In the genomic region with DNA sequence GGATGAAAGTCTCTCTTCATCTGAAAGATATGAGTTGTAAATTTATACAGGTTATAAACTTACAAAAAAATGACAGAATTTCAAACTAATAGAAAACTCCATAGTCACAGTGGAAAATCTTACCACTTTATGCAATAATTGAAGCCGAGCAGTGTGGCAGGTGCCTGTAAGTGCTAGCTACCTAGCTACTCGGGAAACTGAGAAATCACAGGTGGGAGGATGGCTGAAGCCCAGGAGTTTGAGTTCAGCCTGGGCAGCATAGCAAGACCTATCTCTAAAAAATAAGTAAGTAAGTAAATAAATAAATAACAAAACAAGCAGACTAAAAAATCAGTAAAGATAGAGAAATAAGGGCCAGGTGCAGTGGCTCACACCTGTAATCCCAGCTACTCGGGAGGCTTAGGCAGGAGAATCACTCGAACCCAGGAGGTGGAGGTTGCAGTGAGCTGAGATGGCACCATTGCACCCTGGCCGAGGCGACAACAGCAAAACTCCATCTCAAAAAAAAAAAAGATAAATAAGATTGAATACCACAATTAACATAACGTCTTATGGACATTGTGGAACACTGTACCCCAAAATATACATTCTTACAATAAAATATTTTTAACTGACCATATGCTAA, we compare ENCODE assay signal across 8 cellular contexts.
"Had no signal": no experiment of that assay in that cellular context is flagged by ENCODE, and none has a peak within 500 bp of the region (broad histone marks: within the 10 kb centered on the region; RNA-seq: fewer than 3 reads in every experiment).

No MANE protein-coding gene starts in this region.

- H2AFZ ChIP-seq: GM23338 had no signal

- FAIRE-seq: H1, H54 had no signal

- H3K27ac ChIP-seq: HL-60 had no signal

- H3K4me3 ChIP-seq: GM23338, HAP-1 had no signal

- H3K4me2 ChIP-seq: GM23338 had no signal

- ATAC-seq: GM23338, HCT116 had no signal

- H3K4me1 ChIP-seq: HAP-1 had no signal

- DNase-seq: HFFc6, KG1 had no signal
